26 cellular contexts compared by ENCODE assay signal in the genomic region with DNA sequence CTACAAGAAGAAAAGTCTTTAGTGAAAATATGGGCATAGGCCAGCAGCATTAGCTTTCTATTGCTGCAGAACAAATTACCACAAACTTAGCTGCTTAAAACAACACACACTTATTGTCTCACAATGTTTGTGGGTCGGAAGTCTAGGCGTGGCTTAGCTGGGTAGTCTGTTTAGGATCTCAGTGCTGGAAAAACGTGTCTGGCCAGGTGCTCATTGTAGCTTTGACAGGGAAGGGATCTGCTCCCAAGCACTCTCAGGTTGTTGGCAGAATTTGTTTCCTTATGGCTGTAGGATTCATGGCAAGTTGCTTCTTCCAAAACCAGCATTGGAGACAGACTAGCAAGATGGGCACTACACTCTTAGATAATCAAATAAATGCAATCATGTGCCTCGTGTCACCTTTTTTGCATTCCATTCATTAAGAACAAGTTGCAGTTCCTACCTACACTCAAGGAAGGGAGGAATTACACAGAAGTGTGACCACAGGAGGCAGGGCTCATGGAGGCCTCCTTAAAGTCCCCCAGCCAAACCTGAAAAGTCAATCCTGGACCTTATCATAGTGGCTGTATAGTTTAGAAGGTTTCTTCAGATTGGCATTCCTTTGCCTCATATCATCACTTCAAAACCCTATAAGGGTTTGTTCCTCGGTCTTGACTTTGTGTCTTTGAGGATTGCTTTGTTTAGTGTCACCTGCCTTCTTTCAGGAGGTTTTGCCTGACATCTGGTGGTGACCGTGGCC. TPM values are rescaled to one million over a fixed set of nuclear protein-coding genes. Genes with fewer than 3 reads are reported as not detected.
DNase-seq lines count a peak whose midpoint lies in the region; ATAC-seq and TF ChIP-seq lines count a peak whose summit lies in the region.
"Had no signal": no experiment of that assay in that cellular context is flagged by ENCODE, and none has a peak within 500 bp of the region (broad histone marks: within the 10 kb centered on the region; RNA-seq: fewer than 3 reads in every experiment).

No MANE protein-coding gene starts in this region.

- H2AFZ ChIP-seq in PC-9, result no peak overlapping the region

- H3K9me3 Mint-ChIP-seq in stimulated activated effector memory CD8-positive, alpha-beta T cell treated with anti-CD3 and anti-CD28 coated beads, Interleukin-12 subunit alpha, Interleukin-12 subunit beta, amount 100 ng/mL, for 72 hours, result no peaks in the 10 kb centered on the region
- H3K9me3 Mint-ChIP-seq in activated CD4-positive, alpha-beta T cell treated with anti-CD3 and anti-CD28 coated beads for 36 hours (ENCODE audit: low read depth), result no peaks in the 10 kb centered on the region
- H3K9me3 Mint-ChIP-seq: CD4-positive, alpha-beta T cell; effector memory CD8-positive, alpha-beta T cell had no signal

- peaks cover 9% of the 10 kb centered on the region for H4K20me1 ChIP-seq in PC-9 (ENCODE audit: insufficient read depth)

- POLR2A ChIA-PET in PC-9 (lab: Charles Lee; ENCODE audit: unreplicated experiment), result no interaction called here
- POLR2A ChIA-PET in activated CD4-positive, alpha-beta T cell treated with anti-CD3 and anti-CD28 coated beads for 36 hours (lab: Charles Lee), result no interaction called here

- H3F3A ChIP-seq in PC-9 (ENCODE audit: insufficient read depth, low read depth), result peaks cover 10% of the 10 kb centered on the region; the same call in 1 of the 2 replicates

- no peaks in the 10 kb centered on the region for H3K9me2 ChIP-seq in PC-9 (ENCODE audit: insufficient read depth)

- 0 out of 2 replicates have a peak overlapping the region, but pooled peaks have one; percentile 10 for H3K27ac ChIP-seq in PC-9
- H3K27ac ChIP-seq: colonic mucosa, neutrophil, SJCRH30 had no signal

- H3K36me3 Mint-ChIP-seq in stimulated activated effector memory CD8-positive, alpha-beta T cell treated with anti-CD3 and anti-CD28 coated beads, Interleukin-12 subunit alpha, Interleukin-12 subunit beta, amount 100 ng/mL, for 72 hours, result peaks cover 47% of the 10 kb centered on the region
- H3K36me3 Mint-ChIP-seq in activated CD4-positive, alpha-beta T cell treated with anti-CD3 and anti-CD28 coated beads for 36 hours (ENCODE audit: low read depth), result peaks cover 12% of the 10 kb centered on the region

- intact Hi-C loops in PC-9 (cut with micrococcal nuclease; ENCODE audit: unreplicated experiment), result no loop called here
- intact Hi-C loops in activated CD4-positive, alpha-beta T cell treated with anti-CD3 and anti-CD28 coated beads for 36 hours (cut with DNase I, micrococcal nuclease), result no loop called here

- no peaks in the 10 kb centered on the region for H3K27me3 Mint-ChIP-seq in activated CD4-positive, alpha-beta T cell treated with anti-CD3 and anti-CD28 coated beads for 36 hours
- H3K27me3 Mint-ChIP-seq: CD4-positive, alpha-beta T cell; effector memory CD8-positive, alpha-beta T cell; progenitor cell of endocrine pancreas had no signal

- peak; percentile 18 for DNase-seq in NCI-H2029 (lab: John Stamatoyannopoulos, UW)
- DNase-seq in NCI-H2029 treated with DMSO at 0.1 percent for 48 hours (lab: John Stamatoyannopoulos, UW), result no peak
- DNase-seq in PC-9, result peak; percentile 23 to 52
- DNase-seq in islet precursor cell, result peak; percentile 83
- DNase-seq in stimulated activated effector memory CD8-positive, alpha-beta T cell treated with anti-CD3 and anti-CD28 coated beads, Interleukin-12 subunit alpha, Interleukin-12 subunit beta, amount 100 ng/mL, for 72 hours (ENCODE audit: low spot score in 2 of 2), result no peak
- DNase-seq in T1000 (lab: John Stamatoyannopoulos, UW), result no peak
- DNase-seq in activated CD4-positive, alpha-beta T cell treated with anti-CD3 and anti-CD28 coated beads for 36 hours, result no peak
- DNase-seq in DMS79 treated with DMSO at 0.1 percent for 48 hours (lab: John Stamatoyannopoulos, UW), result no peak
- DNase-seq: 8988T; activated CD4-positive, alpha-beta T cell treated with anti-CD3 and anti-CD28 coated beads for 4 hours; activated naive CD4-positive, alpha-beta T cell; activated T-cell treated with anti-CD3 and anti-CD28 coated beads, Interleukin-2, amount 50 U/mL, for 48 hours; CD4-positive, alpha-beta T cell; colonic mucosa; effector memory CD8-positive, alpha-beta T cell; kidney; NCI-H1105 treated with DMSO at 0.1 percent for 48 hours; NK-92 treated with Interleukin-12 subunit alpha and Interleukin-12 subunit beta, amount 100 ng/mL, for 24 hours; SJCRH30; stimulated activated CD8-positive, alpha-beta memory T cell treated with anti-CD3 and anti-CD28 coated beads, Interleukin-4, amount 100 ng/mL, for 48 hours had no signal

- H3K79me2 ChIP-seq in PC-9 (ENCODE audit: low read depth), result no peaks in the 10 kb centered on the region

- H3K4me2 ChIP-seq in PC-9, result peak overlapping the region; percentile 24; the same call in 1 of the 2 replicates

- no peak for ATAC-seq in stimulated activated effector memory CD8-positive, alpha-beta T cell treated with anti-CD3 and anti-CD28 coated beads, Interleukin-12 subunit alpha, Interleukin-12 subunit beta, amount 100 ng/mL, for 72 hours
- ATAC-seq in activated CD4-positive, alpha-beta T cell treated with anti-CD3 and anti-CD28 coated beads for 36 hours, result no peak
- ATAC-seq: effector memory CD8-positive, alpha-beta T cell had no signal

- TF ChIP-seq CTCF in PC-9 (conservative IDR thresholded peaks at IDR 0.05), result no peak

- H3K36me3 ChIP-seq in PC-9 (ENCODE audit: low read depth), result peaks cover 20% of the 10 kb centered on the region
- H3K36me3 ChIP-seq: breast epithelium had no signal

- H3K27ac Mint-ChIP-seq in stimulated activated effector memory CD8-positive, alpha-beta T cell treated with anti-CD3 and anti-CD28 coated beads, Interleukin-12 subunit alpha, Interleukin-12 subunit beta, amount 100 ng/mL, for 72 hours, result peak overlapping the region; percentile 37
- no peak overlapping the region for H3K27ac Mint-ChIP-seq in activated CD4-positive, alpha-beta T cell treated with anti-CD3 and anti-CD28 coated beads for 36 hours
- H3K27ac Mint-ChIP-seq: CD4-positive, alpha-beta T cell; progenitor cell of endocrine pancreas had no signal

- no peak overlapping the region for H3K4me3 ChIP-seq in PC-9
- H3K4me3 ChIP-seq: breast epithelium, colonic mucosa, HAP-1, SJCRH30, upper lobe of left lung had no signal

- no TSS peak for BruUV-seq in PC-9 (replicated peaks; lab: Mats Ljungman, UMichigan)

- no peaks in the 10 kb centered on the region for H3K9me3 ChIP-seq in PC-9 (ENCODE audit: insufficient read depth, low read depth)
- H3K9me3 ChIP-seq: breast epithelium, colonic mucosa, HAP-1, neutrophil, SJCRH30, upper lobe of left lung had no signal

- H3K4me3 Mint-ChIP-seq in stimulated activated effector memory CD8-positive, alpha-beta T cell treated with anti-CD3 and anti-CD28 coated beads, Interleukin-12 subunit alpha, Interleukin-12 subunit beta, amount 100 ng/mL, for 72 hours, result no peak overlapping the region
- no peak overlapping the region for H3K4me3 Mint-ChIP-seq in activated CD4-positive, alpha-beta T cell treated with anti-CD3 and anti-CD28 coated beads for 36 hours
- H3K4me3 Mint-ChIP-seq: CD4-positive, alpha-beta T cell; effector memory CD8-positive, alpha-beta T cell had no signal

- CTCF ChIA-PET in PC-9 (lab: Charles Lee), result no interaction called here
- CTCF ChIA-PET in activated CD4-positive, alpha-beta T cell treated with anti-CD3 and anti-CD28 coated beads for 36 hours (lab: Charles Lee), result interaction anchor here (1.3 kb wide), 1 partner anchor 14 kb away, joined by 3 read pairs; no protein-coding TSS in a partner anchor

- H3K4me1 ChIP-seq in PC-9 (replicated peaks; ENCODE audit: insufficient read depth), result peaks cover 13% of the 10 kb centered on the region
- H3K4me1 ChIP-seq: breast epithelium, colonic mucosa, HAP-1, SJCRH30 had no signal

- no peaks in the 10 kb centered on the region for H3K4me1 Mint-ChIP-seq in stimulated activated effector memory CD8-positive, alpha-beta T cell treated with anti-CD3 and anti-CD28 coated beads, Interleukin-12 subunit alpha, Interleukin-12 subunit beta, amount 100 ng/mL, for 72 hours
- peaks cover 4% of the 10 kb centered on the region for H3K4me1 Mint-ChIP-seq in activated CD4-positive, alpha-beta T cell treated with anti-CD3 and anti-CD28 coated beads for 36 hours

- H3K27me3 ChIP-seq in PC-9 (ENCODE audit: insufficient read depth, low read depth), result no peaks in the 10 kb centered on the region
- H3K27me3 ChIP-seq: breast epithelium, colonic mucosa, neutrophil, SJCRH30, upper lobe of left lung had no signal

RNA-seq across cellular contexts. Expression of a gene that starts 17.3 kb away (rescaled TPM):
- total RNA-seq in PC-9 (2021), result 50.1 and 52.6 TPM in 2 replicates
- 10 to 100 TPM; 30.8 to 31.2 TPM for total RNA-seq in activated CD4-positive, alpha-beta T cell treated with anti-CD3 and anti-CD28 coated beads for 36 hours

RNA-seq across cellular contexts. Expression of a gene that starts 17.4 kb away (rescaled TPM):
- 35.0 and 37.6 TPM in 2 replicates for total RNA-seq in PC-9 (2021)
- 10 to 100 TPM; 66.3 to 70.9 TPM for total RNA-seq in activated CD4-positive, alpha-beta T cell treated with anti-CD3 and anti-CD28 coated beads for 36 hours

RNA-seq across cellular contexts. Expression of a gene that starts 43.5 kb away (rescaled TPM):
- 10.3 and 11.6 TPM in 2 replicates for total RNA-seq in PC-9 (2021)
- 1 to 10 TPM; 4.6 to 4.7 TPM for total RNA-seq in activated CD4-positive, alpha-beta T cell treated with anti-CD3 and anti-CD28 coated beads for 36 hours

RNA-seq across cellular contexts. Expression of a gene that starts 43.5 kb away (rescaled TPM):
- total RNA-seq in PC-9 (2021), result 13.5 and 14.9 TPM in 2 replicates
- total RNA-seq in activated CD4-positive, alpha-beta T cell treated with anti-CD3 and anti-CD28 coated beads for 36 hours, result 1 to 10 TPM; 6.4 to 9.4 TPM

RNA-seq across cellular contexts. Expression of a gene that starts 56.8 kb away (rescaled TPM):
- 16.9 and 18.0 TPM in 2 replicates for total RNA-seq in PC-9 (2021)
- 1 to 10 TPM in 1 of 2 experiments, under 1 TPM in 1; 0.87 to 1.1 TPM for total RNA-seq in activated CD4-positive, alpha-beta T cell treated with anti-CD3 and anti-CD28 coated beads for 36 hours
- total RNA-seq: fibroblast of lung had no signal

Comparison
In these comparisons a context has a peak if more than half of its experiments do, and no peak if none do; other contexts are left out.
1. DNase-seq: peak in NCI-H2029 (single experiment), PC-9 (2 of 2) and islet precursor cell (single experiment); none in NCI-H2029 treated with DMSO at 0.1 percent for 48 hours (single experiment), stimulated activated effector memory CD8-positive, alpha-beta T cell treated with anti-CD3 and anti-CD28 coated beads, Interleukin-12 subunit alpha, Interleukin-12 subunit beta, amount 100 ng/mL, for 72 hours (0 of 2), T1000 (single experiment), activated CD4-positive, alpha-beta T cell treated with anti-CD3 and anti-CD28 coated beads for 36 hours (single experiment) and DMS79 treated with DMSO at 0.1 percent for 48 hours (single experiment).